ENCODE assay signal across 8 cellular contexts in genomic region chr17:75405365-75406221, GRCh38. TPM values are rescaled to one million over a fixed set of nuclear protein-coding genes. Genes with fewer than 3 reads are reported as not detected.
DNase-seq lines count a peak whose midpoint lies in the region; ATAC-seq and TF ChIP-seq lines count a peak whose summit lies in the region.

Gene GRB2, minus strand, starts transcription at chr17:75405678. Its CDS starts 12,050 bp downstream, at chr17:75393628.

- ATAC-seq in GM19395 (IDR thresholded peaks at IDR 0.05; ENCODE audit: unreplicated experiment) (peak; percentile 66), HG03558 (IDR thresholded peaks at IDR 0.05; ENCODE audit: extremely low read depth, unreplicated experiment) (peak; percentile 52), left lung (peak; percentile 93)

- peak within 1 kb of the TSS; percentile 88 for H3K4me2 ChIP-seq in BLaER1

- H3K27me3 Mint-ChIP-seq in dendritic cell treated with granulocyte-macrophage colony-stimulating factor and Interleukin-4, amounts not matched to agents 40 ng/mL and 50 ng/mL, for 4 days: no peaks in the 10 kb centered on the region

- H3K9ac ChIP-seq in BLaER1: peak within 1 kb of the TSS; percentile 100

- TF ChIP-seq CTCF in left lung (IDR thresholded peaks at IDR 0.05): peak in 1 of 2 donors; percentile 26

- H3K27me3 ChIP-seq in BLaER1: no peaks in the 10 kb centered on the region
- no peaks in the 10 kb centered on the region for H3K27me3 ChIP-seq in left lung

- peaks cover 30% of the 10 kb centered on the region for H3K36me3 Mint-ChIP-seq in dendritic cell treated with granulocyte-macrophage colony-stimulating factor and Interleukin-4, amounts not matched to agents 40 ng/mL and 50 ng/mL, for 4 days (ENCODE audit: low read depth)

- peaks cover 48% of the 10 kb centered on the region for H4K20me1 ChIP-seq in BLaER1

- H3K4me3 Mint-ChIP-seq in dendritic cell treated with granulocyte-macrophage colony-stimulating factor and Interleukin-4, amounts not matched to agents 40 ng/mL and 50 ng/mL, for 4 days: peak within 1 kb of the TSS; percentile 97

- peaks cover 28% of the 10 kb centered on the region for H3K4me1 Mint-ChIP-seq in dendritic cell treated with granulocyte-macrophage colony-stimulating factor and Interleukin-4, amounts not matched to agents 40 ng/mL and 50 ng/mL, for 4 days (ENCODE audit: low read depth)

- H3K36me3 ChIP-seq in BLaER1: peaks cover 4% of the 10 kb centered on the region
- no peaks in the 10 kb centered on the region for H3K36me3 ChIP-seq in left lung

- H3K4me1 ChIP-seq in BLaER1 (peaks cover 46% of the 10 kb centered on the region), left lung (peaks cover 9 to 42% of the 10 kb centered on the region in 2 donors)

- H3K9me3 ChIP-seq in BLaER1: no peaks in the 10 kb centered on the region
- H3K9me3 ChIP-seq in left lung: no peaks in the 10 kb centered on the region

- DNase-seq in NCI-H774 (lab: John Stamatoyannopoulos, UW) (peak; percentile 99), left lung (peak; percentile 99 to 100)
- DNase-seq in activated CD4-positive, alpha-beta T cell treated with anti-CD3 and anti-CD28 coated beads, Interleukin-2, amount 50 U/mL, for 4 hours: peak; percentile 99
- peak; percentile 99 for DNase-seq in stimulated activated CD4-positive, alpha-beta T cell treated with anti-CD3 and anti-CD28 coated beads, Interleukin-2, amount 100 ng/mL, for 4 hours (ENCODE audit: low read depth)

- no peaks in the 10 kb centered on the region for H3K9me3 Mint-ChIP-seq in dendritic cell treated with granulocyte-macrophage colony-stimulating factor and Interleukin-4, amounts not matched to agents 40 ng/mL and 50 ng/mL, for 4 days

- peak within 1 kb of the TSS; percentile 98 for H3K4me3 ChIP-seq in BLaER1
- H3K4me3 ChIP-seq in left lung: peak within 1 kb of the TSS; percentile 89 to 99

- H3K27ac Mint-ChIP-seq in dendritic cell treated with granulocyte-macrophage colony-stimulating factor and Interleukin-4, amounts not matched to agents 40 ng/mL and 50 ng/mL, for 4 days: peak within 1 kb of the TSS; percentile 97

- intact Hi-C loops in dendritic cell treated with granulocyte-macrophage colony-stimulating factor and Interleukin-4, amounts not matched to agents 40 ng/mL and 50 ng/mL, for 4 days (cut with micrococcal nuclease): loop anchor here (2.0 kb wide), 2 partner anchors 83 to 117 kb away; partner anchors contain the start of gene SLC25A19
- intact Hi-C loops in left lung (cut with DNase I): no loop called here

- H3K27ac ChIP-seq in BLaER1: peak within 1 kb of the TSS; percentile 99
- peak within 1 kb of the TSS; percentile 88 to 99 for H3K27ac ChIP-seq in left lung

RNA-seq across cellular contexts. Expression of gene GRB2, which starts in this region (rescaled TPM):
- 100 to 1,000 TPM; 110 to 214 TPM for total RNA-seq in left lung

Comparison
In these comparisons a context has a peak if more than half of its experiments do, and no peak if none do; other contexts are left out.
1. Peak in every context shown above with its lines: DNase-seq, ATAC-seq, H3K4me3 ChIP-seq and H3K27ac ChIP-seq.